In the genomic region with DNA sequence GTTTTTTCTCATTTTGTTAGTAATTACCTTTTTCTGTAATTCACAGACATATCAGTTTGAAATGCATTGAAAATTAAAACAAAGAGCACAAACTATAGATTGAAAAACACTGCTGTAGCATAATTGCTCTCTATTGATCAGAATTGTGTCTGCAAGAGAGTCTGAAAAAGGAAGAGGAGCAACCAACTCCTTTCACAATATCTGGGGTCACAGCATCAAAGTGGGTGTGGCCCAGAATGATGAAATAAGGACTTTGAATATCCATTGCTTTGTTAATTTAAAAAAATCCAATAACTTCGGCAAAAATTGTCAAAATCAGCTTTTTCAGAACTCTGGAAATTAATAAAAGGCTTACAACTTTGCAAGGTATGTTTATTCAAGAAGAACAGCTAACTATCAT, we compare ENCODE assay signal across 25 cellular contexts.
A peak's percentile ranks its signal among the peaks of the same experiment; 100 is the strongest.
DNase-seq lines count a peak whose midpoint lies in the region; ATAC-seq, FAIRE-seq and TF ChIP-seq lines count a peak whose summit lies in the region.
"Had no signal": no experiment of that assay in that cellular context is flagged by ENCODE, and none has a peak within 500 bp of the region (broad histone marks: within the 10 kb centered on the region; RNA-seq: fewer than 3 reads in every experiment).

No MANE protein-coding gene starts in this region.

- H3K27ac ChIP-seq in HepG2 (ENCODE audit: extremely low read length, insufficient read depth, low read length), result no peak overlapping the region
- no peak overlapping the region for H3K27ac ChIP-seq in kidney (ENCODE audit: low read depth in 2 of 2, low read length in 2 of 2)
- H3K27ac ChIP-seq: 22Rv1, SJSA1 had no signal

- H3K27me3 ChIP-seq in HepG2 (ENCODE audit: control insufficient read depth in 1 of 2, insufficient read depth in 2 of 2, low read length in 2 of 2), result no peaks in the 10 kb centered on the region
- H3K27me3 ChIP-seq: SJSA1 had no signal

- TF ChIP-seq CTCF in NB4 (IDR thresholded peaks at IDR 0.05; ENCODE audit: low read depth, low read length) (no peak), HepG2 (CRISPR knock-in tag; IDR thresholded peaks at IDR 0.05) (no peak), omental fat pad (IDR thresholded peaks at IDR 0.05) (no peak), kidney (IDR thresholded peaks at IDR 0.05; ENCODE audit: borderline replicate concordance, extremely low read depth, insufficient read depth) (no peak)

- DNase-seq in SIG-M5 treated with dmso at 0.1 percent for 504 hours (lab: John Stamatoyannopoulos, UW; ENCODE audit: unreplicated experiment), result peak; percentile 62
- no peak for DNase-seq in SIG-M5 (lab: John Stamatoyannopoulos, UW)
- DNase-seq in NB4 (ENCODE audit: low read depth), result peak; percentile 74
- DNase-seq in SKM-1 (lab: John Stamatoyannopoulos, UW; ENCODE audit: unreplicated experiment), result peak; percentile 51
- no peak for DNase-seq in HepG2 (ENCODE audit: low spot score)
- no peak for DNase-seq in omental fat pad (ENCODE audit: low spot score)
- DNase-seq in kidney, result no peak
- no peak for DNase-seq in NCI-H187 treated with DMSO at 0.1 percent for 48 hours (lab: John Stamatoyannopoulos, UW)
- DNase-seq: BE2C; CD4-positive, CD25-positive, alpha-beta regulatory T cell; COR-L47; Karpas-422; NCI-H1092; NCI-H1436; NCI-H1930; NCI-H2107; NCI-H446; NCI-H524 treated with DMSO at 0.1 percent for 48 hours; NCI-H774; NK-92 treated with Interleukin-12 subunit alpha and Interleukin-12 subunit beta, amount 100 ng/mL, for 24 hours had no signal

- no peaks in the 10 kb centered on the region for H3K36me3 ChIP-seq in HepG2 (replicated peaks in 1 of 2; ENCODE audit: control insufficient read depth in 1 of 2, insufficient read depth in 2 of 2, low read length in 2 of 2)
- H3K36me3 ChIP-seq in kidney (ENCODE audit: control insufficient read depth in 1 of 2, insufficient read depth in 2 of 2, low read length in 2 of 2), result no peaks in the 10 kb centered on the region
- H3K36me3 ChIP-seq: BE2C, SJSA1 had no signal

- TF ChIP-seq RAD21 in HepG2 (CRISPR knock-in tag; IDR thresholded peaks at IDR 0.05), result no peak

- TF ChIP-seq POLR2A in NB4 (IDR thresholded peaks at IDR 0.05; ENCODE audit: extremely low read depth, insufficient read length) (no peak), HepG2 (IDR thresholded peaks at IDR 0.05; ENCODE audit: insufficient read depth in 1 of 2, low read depth in 2 of 2, low read length in 2 of 2) (no peak)

- H3K9me3 ChIP-seq in HepG2 (ENCODE audit: low read length), result no peaks in the 10 kb centered on the region
- H3K9me3 ChIP-seq in kidney (ENCODE audit: control insufficient read depth in 1 of 2, low read length in 2 of 2), result no peaks in the 10 kb centered on the region
- H3K9me3 ChIP-seq: BE2C had no signal

- POLR2A ChIA-PET in HepG2 (lab: Yijun Ruan, JAX), result no interaction called here

- H3K9ac ChIP-seq in HepG2 (ENCODE audit: insufficient read depth, low read depth, low read length) (no peak overlapping the region), kidney (ENCODE audit: low read length in 2 of 2) (no peak overlapping the region)

- CTCF ChIA-PET in HepG2 (lab: Yijun Ruan, JAX; ENCODE audit: low intra/inter-chr PET ratio, low total read pairs), result no interaction called here

- no peak overlapping the region for H3K4me2 ChIP-seq in HepG2 (ENCODE audit: low read depth, low read length)

- FAIRE-seq in HepG2 (lab: Jason Lieb, UNC) (peak; percentile 40), kidney (lab: Jason Lieb, UNC) (no peak)
- FAIRE-seq: G401.6, H54, RCC 7860 had no signal

- H3K4me3 ChIP-seq in NB4 (ENCODE audit: low read depth, low read length) (no peak overlapping the region), HepG2 (replicated peaks in 1 of 3; ENCODE audit: insufficient read depth in 1 of 3, low read depth in 2 of 3, low read length in 3 of 3) (no peak overlapping the region), kidney (ENCODE audit: low read length in 2 of 2) (no peak overlapping the region)
- H3K4me3 ChIP-seq: SJSA1 had no signal

- H2AFZ ChIP-seq in HepG2 (ENCODE audit: low read length), result no peak overlapping the region

- 0% methylated on average over 1 of the region's 1 CpG for WGBS in HepG2 (ENCODE audit: low lambda C conversion rate)

- in situ Hi-C loops in HepG2 (cut with HindIII; ENCODE audit: extremely low pct_ligation_motif_present, low pct_unique_long_range_greater_than_20kb), result no loop called here

- no peaks in the 10 kb centered on the region for H3K79me2 ChIP-seq in HepG2 (ENCODE audit: insufficient read depth, low read length)

- no peaks in the 10 kb centered on the region for H4K20me1 ChIP-seq in HepG2 (ENCODE audit: insufficient read depth, low read length)

- H3K4me1 ChIP-seq in HepG2 (ENCODE audit: insufficient read depth, low read length), result no peaks in the 10 kb centered on the region
- no peaks in the 10 kb centered on the region for H3K4me1 ChIP-seq in kidney (ENCODE audit: control insufficient read depth in 1 of 2, insufficient read depth in 1 of 2, low read depth in 1 of 2, low read length in 2 of 2)
- H3K4me1 ChIP-seq: BE2C, SJSA1 had no signal

- BruUV-seq in HepG2 (replicated peaks; lab: Mats Ljungman, UMichigan), result no TSS peak

- TF ChIP-seq EP300 in HepG2 (IDR thresholded peaks at IDR 0.05; ENCODE audit: low read depth in 2 of 2, low read length in 2 of 2) (no peak), HepG2 (CRISPR knock-in tag; IDR thresholded peaks at IDR 0.05; ENCODE audit: borderline replicate concordance) (no peak)

- intact Hi-C loops in HepG2 (cut with micrococcal nuclease; ENCODE audit: unreplicated experiment) (no loop called here), kidney (cut with DNase I) (no loop called here)

- ATAC-seq in HepG2 (no peak), omental fat pad (ENCODE audit: low FRiP score) (no peak)

TF ChIP-seq in HepG2, 621 proteins besides CTCF, POLR2A, EP300 and RAD21:
- TF ChIP-seq SMAD9 (CRISPR knock-in tag; IDR thresholded peaks at IDR 0.05) (no peak), CEBPB (IDR thresholded peaks at IDR 0.05; ENCODE audit: borderline replicate concordance, low read depth, low read length) (0 out of 2 replicates have a peak, but pooled peaks have one; percentile 42)

Comparison
In these comparisons a context has a peak if more than half of its experiments do, and no peak if none do; other contexts are left out.
1. DNase-seq: peak in SIG-M5 treated with dmso at 0.1 percent for 504 hours (single experiment), NB4 (single experiment) and SKM-1 (single experiment); none in SIG-M5 (single experiment), HepG2 (single experiment), omental fat pad (single experiment), kidney (single experiment) and NCI-H187 treated with DMSO at 0.1 percent for 48 hours (single experiment).